10 cellular contexts compared by ENCODE assay signal in the genomic region with DNA sequence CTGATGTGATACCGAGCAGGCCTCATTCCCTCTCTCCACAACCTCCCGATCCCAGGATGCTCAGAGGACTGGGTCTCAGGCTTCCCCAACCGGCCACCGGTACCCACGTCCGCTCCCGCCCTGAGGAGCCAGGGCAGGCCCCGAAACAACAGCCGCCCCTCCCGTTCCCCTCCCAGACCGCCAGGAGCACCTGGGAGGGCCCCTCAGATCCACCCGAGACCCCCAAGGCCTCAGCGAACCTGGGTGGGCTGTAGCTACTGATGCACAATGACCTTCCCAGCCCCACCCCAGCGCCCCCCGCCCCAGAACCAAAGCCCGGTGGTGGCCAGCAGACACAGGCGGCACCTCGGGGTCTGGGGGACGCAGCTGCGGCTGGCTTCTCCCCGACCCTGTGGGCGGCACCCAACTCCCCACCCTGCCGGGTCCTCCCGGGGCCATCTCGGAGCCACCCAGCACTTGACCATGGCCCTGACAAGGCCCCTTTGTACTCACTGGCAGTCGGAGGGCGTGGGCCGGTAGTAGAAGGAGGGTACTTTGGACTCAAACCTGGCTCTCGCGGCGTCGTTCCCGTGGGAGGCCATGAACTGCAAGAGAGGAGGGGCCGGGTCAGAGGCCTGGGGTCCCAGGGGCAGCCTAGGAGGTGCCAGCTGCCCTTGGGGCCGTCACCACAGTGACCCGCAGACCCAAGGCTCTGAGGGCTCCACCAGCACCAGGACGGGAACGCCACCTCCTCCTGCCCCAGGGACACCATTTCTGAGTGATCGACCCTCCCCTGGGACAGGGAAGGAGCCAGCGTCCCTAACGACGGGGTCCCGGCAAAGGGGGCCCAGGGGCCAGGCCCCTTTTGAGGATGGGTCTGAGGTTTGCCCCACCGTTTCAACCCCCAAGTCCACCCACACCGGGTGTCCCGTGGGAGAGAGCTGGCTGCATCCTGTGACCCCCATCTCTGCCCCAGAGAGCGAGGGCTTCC. TPM values are rescaled to one million over a fixed set of nuclear protein-coding genes. Genes with fewer than 3 reads are reported as not detected.
DNase-seq lines count a peak whose midpoint lies in the region; ATAC-seq and TF ChIP-seq lines count a peak whose summit lies in the region.
"Had no signal": no experiment of that assay in that cellular context is flagged by ENCODE, and none has a peak within 500 bp of the region (broad histone marks: within the 10 kb centered on the region; RNA-seq: fewer than 3 reads in every experiment).

No MANE protein-coding gene starts in this region.

- no peak for DNase-seq in stimulated activated naive CD8-positive, alpha-beta T cell treated with anti-CD3 and anti-CD28 coated beads, Interleukin-15, Interleukin-2, amounts not matched to agents 100 U/mL and 50 U/mL, for 24 hours
- DNase-seq in left lobe of liver (ENCODE audit: low spot score) (peak; percentile 44), glomerular visceral epithelial cell (ENCODE audit: extremely low spot score) (no peak), NCI-H2196 treated with DMSO at 0.1 percent for 48 hours (lab: John Stamatoyannopoulos, UW; ENCODE audit: unreplicated experiment) (no peak), coronary artery (ENCODE audit: low spot score) (no peak)
- DNase-seq: amniotic stem cell, H7, NCI-H345 had no signal

- H3K27ac ChIP-seq in coronary artery: peak overlapping the region in 1 of 2 donors; percentile 37

- H3K27ac Mint-ChIP-seq in stimulated activated naive CD8-positive, alpha-beta T cell treated with anti-CD3 and anti-CD28 coated beads, Interleukin-15, Interleukin-2, amounts not matched to agents 100 ng/mL and 50 ng/mL, for 24 hours: peak overlapping the region; percentile 87

- H3K27me3 Mint-ChIP-seq in stimulated activated naive CD8-positive, alpha-beta T cell treated with anti-CD3 and anti-CD28 coated beads, Interleukin-15, Interleukin-2, amounts not matched to agents 100 ng/mL and 50 ng/mL, for 24 hours: no peaks in the 10 kb centered on the region

- H3K4me3 Mint-ChIP-seq in stimulated activated naive CD8-positive, alpha-beta T cell treated with anti-CD3 and anti-CD28 coated beads, Interleukin-15, Interleukin-2, amounts not matched to agents 100 ng/mL and 50 ng/mL, for 24 hours: no peak overlapping the region

- ATAC-seq in stimulated activated naive CD8-positive, alpha-beta T cell treated with anti-CD3 and anti-CD28 coated beads, Interleukin-15, Interleukin-2, amounts not matched to agents 100 U/mL and 50 U/mL, for 24 hours: no peak
- no peak for ATAC-seq in left lobe of liver

- H3K4me3 ChIP-seq in coronary artery: no peak overlapping the region

- H3K4me1 Mint-ChIP-seq in stimulated activated naive CD8-positive, alpha-beta T cell treated with anti-CD3 and anti-CD28 coated beads, Interleukin-15, Interleukin-2, amounts not matched to agents 100 ng/mL and 50 ng/mL, for 24 hours (ENCODE audit: low read depth): peaks cover 80% of the 10 kb centered on the region

- peaks cover 10% of the 10 kb centered on the region for H3K36me3 Mint-ChIP-seq in stimulated activated naive CD8-positive, alpha-beta T cell treated with anti-CD3 and anti-CD28 coated beads, Interleukin-15, Interleukin-2, amounts not matched to agents 100 ng/mL and 50 ng/mL, for 24 hours (ENCODE audit: low read depth)

- H3K9me3 Mint-ChIP-seq in stimulated activated naive CD8-positive, alpha-beta T cell treated with anti-CD3 and anti-CD28 coated beads, Interleukin-15, Interleukin-2, amounts not matched to agents 100 ng/mL and 50 ng/mL, for 24 hours: no peaks in the 10 kb centered on the region

- no peak for TF ChIP-seq CTCF in coronary artery (IDR thresholded peaks at IDR 0.05)

RNA-seq across cellular contexts. Expression of a gene that starts 28.1 kb away (rescaled TPM):
- 2.8 TPM for total RNA-seq in left lobe of liver

RNA-seq across cellular contexts. Expression of a gene that starts 49.0 kb away (rescaled TPM):
- 5.2 TPM for total RNA-seq in left lobe of liver

RNA-seq across cellular contexts. Expression of a gene that starts 50.0 kb away (rescaled TPM):
- total RNA-seq in left lobe of liver: 38.2 TPM

RNA-seq across cellular contexts. Expression of a gene that starts 56.6 kb away (rescaled TPM):
- total RNA-seq in left lobe of liver: 0.08 TPM
- total RNA-seq: H7; T-helper 2 cell treated with Interferon-gamma antibody and Interleukin-4, amounts not matched to agents 100 ng/mL and 5 ng/mL, for 36 hours had no signal
